Comparison of ENCODE assay signal across 17 cellular contexts in the genomic region with DNA sequence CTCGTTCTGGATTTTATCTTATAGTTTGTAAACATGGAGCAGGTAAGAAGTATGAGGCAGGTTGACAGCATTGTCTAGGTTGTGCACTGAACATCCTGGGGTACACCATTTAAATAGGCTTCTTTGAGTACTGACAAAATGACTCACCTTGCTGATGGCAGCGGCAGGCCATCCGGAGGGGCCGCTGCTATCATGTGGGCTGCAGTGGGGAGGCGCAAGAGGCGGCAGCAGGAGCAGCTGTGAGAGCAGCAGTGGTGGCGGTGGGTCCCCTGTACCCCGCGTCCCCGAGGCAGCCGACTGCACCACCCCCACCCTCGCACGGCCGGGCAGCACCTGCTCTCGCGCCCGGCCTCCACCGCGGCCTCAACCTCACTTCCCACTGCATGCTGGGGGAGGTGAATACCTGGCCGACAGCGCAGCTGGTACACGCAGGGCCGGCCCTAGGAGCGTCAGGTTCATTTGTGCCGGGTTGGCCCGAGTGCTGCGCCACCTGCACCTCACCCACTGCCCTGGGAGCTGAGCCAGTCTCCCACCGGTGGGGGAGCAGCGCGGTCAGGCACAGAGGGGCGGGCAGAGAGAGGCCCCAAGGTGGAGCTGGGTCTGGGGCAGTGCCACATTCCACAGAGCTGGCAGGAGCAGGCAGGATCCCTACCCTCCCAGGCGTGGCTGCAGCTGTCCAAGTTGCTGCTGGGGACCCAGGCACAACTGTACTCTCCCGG.
A peak's percentile ranks its signal among the peaks of the same experiment; 100 is the strongest.
DNase-seq lines count a peak whose midpoint lies in the region; FAIRE-seq and TF ChIP-seq lines count a peak whose summit lies in the region.
"Had no signal": no experiment of that assay in that cellular context is flagged by ENCODE, and none has a peak within 500 bp of the region (broad histone marks: within the 10 kb centered on the region; RNA-seq: fewer than 3 reads in every experiment).

No MANE protein-coding gene starts in this region.

- H3K23ac ChIP-seq in H1 (ENCODE audit: insufficient read length), result no peak overlapping the region

- no peaks in the 10 kb centered on the region for H4K20me1 ChIP-seq in H1 (replicated peaks in 1 of 2; ENCODE audit: control insufficient read depth in 1 of 2, insufficient read depth in 2 of 2, low read length in 2 of 2)

- no peak overlapping the region for H3K56ac ChIP-seq in H1 (replicated peaks; ENCODE audit: insufficient read length, low read depth, low read length)

- TF ChIP-seq EP300 in H1 (IDR thresholded peaks at IDR 0.05; ENCODE audit: borderline replicate concordance in 1 of 2, low read depth in 2 of 2, low read length in 2 of 2), result no peak

- TF ChIP-seq RAD21 in H1 (IDR thresholded peaks at IDR 0.05 in 1 of 2, conservative IDR thresholded peaks at IDR 0.05 in 1 of 2; ENCODE audit: low read depth in 2 of 2, low read length in 2 of 2), result no peak

- H4K5ac ChIP-seq in H1 (ENCODE audit: insufficient read length, low read depth, low read length), result no peak overlapping the region

- H2AFZ ChIP-seq in H1 (ENCODE audit: low read length), result no peak overlapping the region

- H3K23me2 ChIP-seq in H1 (ENCODE audit: low read depth, low read length), result no peaks in the 10 kb centered on the region

- WGBS in H1 (ENCODE audit: extremely low coverage in 1 of 2, insufficient coverage in 1 of 2, insufficient read length in 1 of 2, insufficient replicate concordance in 2 of 2, low coverage in 1 of 2, low lambda C conversion rate in 2 of 2, missing lambda C conversion rate in 1 of 2), 2 experiments, result 94% methylated on average over 24 of the region's 33 CpGs; no CpG with 5 or more reads in 1 of the 2 experiments
- 51 to 65% methylated on average over 5 to 33 of the region's 33 CpGs for WGBS in testis, 2 donors

- POLR2A ChIA-PET in H1 (lab: Charles Lee; ENCODE audit: partially characterized antibody), result no interaction called here

- H3K27me3 ChIP-seq in H7 (ENCODE audit: control insufficient read depth, insufficient read depth, low read length) (no peaks in the 10 kb centered on the region), H1 (replicated peaks in 1 of 4; ENCODE audit: control insufficient read depth in 3 of 4, extremely low read depth in 1 of 4, insufficient read depth in 3 of 4, low read length in 3 of 4) (no peaks in the 10 kb centered on the region), testis (no peaks in the 10 kb centered on the region)
- H3K27me3 ChIP-seq: ovary had no signal

- H3K9ac ChIP-seq in H1 (replicated peaks in 1 of 4; ENCODE audit: extremely low read depth in 1 of 4, low read depth in 3 of 4, low read length in 3 of 4), result no peak overlapping the region

- H3K4ac ChIP-seq in H1 (replicated peaks; ENCODE audit: insufficient read length, low read depth, low read length), result no peak overlapping the region

- H4K91ac ChIP-seq in H1 (replicated peaks; ENCODE audit: insufficient read length, low read length), result no peak overlapping the region

- H3K79me2 ChIP-seq in H1 (ENCODE audit: control insufficient read depth in 1 of 2, insufficient read depth in 2 of 2, low read length in 2 of 2), result no peaks in the 10 kb centered on the region

- H3K4me3 ChIP-seq in H7 (ENCODE audit: insufficient read depth, low read depth, low read length) (no peak overlapping the region), H1 (ENCODE audit: extremely low read depth in 1 of 4, insufficient read depth in 2 of 4, low read depth in 3 of 4, low read length in 4 of 4) (no peak overlapping the region), testis (no peak overlapping the region)
- H3K4me3 ChIP-seq: ovary had no signal

- DNase-seq in H7, result peak; percentile 28
- DNase-seq in NCI-H2107 treated with DMSO at 0.1 percent for 48 hours (lab: John Stamatoyannopoulos, UW; ENCODE audit: unreplicated experiment), result peak; percentile 64
- DNase-seq in H1 (ENCODE audit: low read depth in 1 of 2, low spot score in 2 of 2), result no peak
- DNase-seq in myocyte (ENCODE audit: low read depth), result peak; percentile 48
- no peak for DNase-seq in GM12891 (ENCODE audit: insufficient read length, low spot score)
- DNase-seq in HCEC 1CT, result no peak
- DNase-seq in testis, result no peak
- no peak for DNase-seq in HuH-7.5 (ENCODE audit: low spot score)
- DNase-seq: activated naive CD4-positive, alpha-beta T cell treated with anti-CD3 and anti-CD28 coated beads, Interleukin-2, amount 10 ng/mL, durations not matched to agents 7 days and 5 days; central memory CD4-positive, alpha-beta T cell; DND-41; hippocampal formation; mesendoderm; NCI-H1417; ovary; stimulated activated CD4-positive, alpha-beta T cell treated with anti-CD3 and anti-CD28 coated beads, Interleukin-1b, Interleukin-23, amount 100 ng/mL, for 48 hours had no signal

- CTCF ChIA-PET in H1 (lab: Charles Lee; ENCODE audit: partially characterized antibody), result interaction anchor here (0.6 to 2.0 kb wide), 10 partner anchors 8 to 346 kb away, joined by 3 to 7 read pairs (median 4); no protein-coding TSS in a partner anchor

- peak overlapping the region; percentile 16; the same call in 1 of the 2 replicates for H4K8ac ChIP-seq in H1 (ENCODE audit: extremely low read depth, insufficient read depth, low read length)

- TF ChIP-seq CTCF in H1 (IDR thresholded peaks at IDR 0.05; ENCODE audit: control extremely low read depth in 1 of 3, insufficient read depth in 1 of 3, low read depth in 1 of 3, low read length in 3 of 3) (no peak), testis (IDR thresholded peaks at IDR 0.05) (no peak)

- H2BK120ac ChIP-seq in H1 (replicated peaks; ENCODE audit: low read depth, low read length), result no peak overlapping the region

- H2BK5ac ChIP-seq in H1 (ENCODE audit: low read depth, low read length), result no peak overlapping the region

- H3K18ac ChIP-seq in H1 (ENCODE audit: extremely low read depth, low read length), result no peak overlapping the region

- H3K27ac ChIP-seq in H1 (ENCODE audit: low read depth, low read length) (no peak overlapping the region), testis (no peak overlapping the region)
- H3K27ac ChIP-seq: ovary had no signal

- intact Hi-C loops in testis (cut with DNase I; ENCODE audit: low total_unique reads), result no loop called here

- no peaks in the 10 kb centered on the region for H3K36me3 ChIP-seq in H7 (replicated peaks; ENCODE audit: control insufficient read depth, insufficient read depth, low read length)
- H3K36me3 ChIP-seq in H1 (ENCODE audit: control insufficient read depth in 2 of 4, insufficient read depth in 4 of 4, low read length in 3 of 4), result no peaks in the 10 kb centered on the region
- H3K36me3 ChIP-seq in testis (ENCODE audit: low read depth, missing control alignments), result no peaks in the 10 kb centered on the region
- H3K36me3 ChIP-seq: ovary had no signal

- FAIRE-seq in H1 (lab: Jason Lieb, UNC) (no peak), GM12891 (lab: Jason Lieb, UNC) (no peak)
- FAIRE-seq: endothelial cell of umbilical vein had no signal

- H3K4me2 ChIP-seq in H1 (ENCODE audit: insufficient read depth in 1 of 2, low read depth in 2 of 2, low read length in 2 of 2), result no peak overlapping the region

- no peak overlapping the region for H2BK15ac ChIP-seq in H1 (ENCODE audit: low read length)

- H3K9me3 ChIP-seq in H1 (ENCODE audit: insufficient read depth in 2 of 2, low read depth in 1 of 2, low read length in 1 of 2) (no peaks in the 10 kb centered on the region), testis (no peaks in the 10 kb centered on the region)
- H3K9me3 ChIP-seq: ovary had no signal

- H2AK5ac ChIP-seq in H1 (ENCODE audit: low read depth, low read length), result no peak overlapping the region

- H3K4me1 ChIP-seq in H1 (replicated peaks in 1 of 4; ENCODE audit: control insufficient read depth in 3 of 4, insufficient read depth in 4 of 4, low read length in 3 of 4), result peaks cover 1 to 17% (median 4%) of the 10 kb centered on the region in 4 experiments; a peak in 4 of 7 replicates
- H3K4me1 ChIP-seq in testis, result no peaks in the 10 kb centered on the region

- H2BK20ac ChIP-seq in H1 (ENCODE audit: low read length), result no peak overlapping the region

- H3K14ac ChIP-seq in H1 (ENCODE audit: insufficient read length), result no peak overlapping the region

- TF ChIP-seq POLR2A in H1 (IDR thresholded peaks at IDR 0.05; ENCODE audit: control extremely low read depth in 1 of 2, low read depth in 2 of 2, low read length in 2 of 2) (no peak), GM12891 (IDR thresholded peaks at IDR 0.05; ENCODE audit: low read depth, low read length) (no peak), testis (IDR thresholded peaks at IDR 0.05) (no peak)

- no peaks in the 10 kb centered on the region for H3K79me1 ChIP-seq in H1 (ENCODE audit: low read depth, low read length)

- peak overlapping the region; percentile 41; the same call in 1 of the 2 replicates for H2BK12ac ChIP-seq in H1 (ENCODE audit: low read depth, low read length)

TF ChIP-seq in H1, 55 proteins besides CTCF, POLR2A, EP300 and RAD21:
- TF ChIP-seq KDM1A (IDR thresholded peaks at IDR 0.05; ENCODE audit: borderline replicate concordance, low read length), result no peak
- TF ChIP-seq, protein P1, sequence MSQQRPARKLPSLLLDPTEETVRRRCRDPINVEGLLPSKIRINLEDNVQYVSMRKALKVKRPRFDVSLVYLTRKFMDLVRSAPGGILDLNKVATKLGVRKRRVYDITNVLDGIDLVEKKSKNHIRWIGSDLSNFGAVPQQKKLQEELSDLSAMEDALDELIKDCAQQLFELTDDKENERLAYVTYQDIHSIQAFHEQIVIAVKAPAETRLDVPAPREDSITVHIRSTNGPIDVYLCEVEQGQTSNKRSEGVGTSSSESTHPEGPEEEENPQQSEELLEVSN (IDR thresholded peaks at IDR 0.05), result 0 out of 2 replicates have a peak, but pooled peaks have one; percentile 12
TF ChIP-seq in H1: peak in this region for 1.

TF ChIP-seq in GM12891, 5 proteins besides CTCF, POLR2A, EP300 and RAD21:
- TF ChIP-seq POLR2AphosphoS5 (IDR thresholded peaks at IDR 0.05; ENCODE audit: low read depth, low read length), result no peak
- TF ChIP-seq POU2F2 (IDR thresholded peaks at IDR 0.05; ENCODE audit: low read depth, low read length), result no peak

Comparison
In these comparisons a context has a peak if more than half of its experiments do, and no peak if none do; other contexts are left out.
1. DNase-seq: peak in H7 (single experiment), NCI-H2107 treated with DMSO at 0.1 percent for 48 hours (single experiment) and myocyte (single experiment); none in H1 (0 of 2), GM12891 (single experiment), HCEC 1CT (single experiment), testis (single experiment) and HuH-7.5 (single experiment).